Comparison of ENCODE assay signal across 21 cellular contexts in the genomic region with DNA sequence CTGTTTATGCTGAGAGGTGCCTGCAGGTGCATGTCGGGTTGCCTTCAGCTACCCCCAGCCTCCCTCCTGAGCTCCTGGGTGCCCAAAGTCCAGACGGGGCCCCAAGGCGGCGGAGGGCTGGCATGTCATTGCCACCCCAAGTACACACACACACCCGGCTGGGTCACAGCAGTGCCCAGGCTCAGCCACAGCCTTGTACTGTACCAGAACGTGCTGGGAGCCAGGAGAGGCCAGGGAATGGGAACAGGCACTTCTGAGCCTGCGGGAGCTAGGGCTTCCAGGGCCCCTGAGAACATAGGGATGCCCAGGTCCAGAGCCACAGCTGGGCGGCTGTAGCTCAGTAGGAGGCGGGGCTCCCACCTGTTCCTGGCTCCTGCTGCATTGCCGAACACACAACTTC. TPM values are rescaled to one million over a fixed set of nuclear protein-coding genes. Genes with fewer than 3 reads are reported as not detected.
"Had no signal": no experiment of that assay in that cellular context is flagged by ENCODE, and none has a peak within 500 bp of the region (broad histone marks: within the 10 kb centered on the region; RNA-seq: fewer than 3 reads in every experiment).

No MANE protein-coding gene starts in this region.

- H3K36me3 ChIP-seq: MG63 had no signal

- H3K4me3 ChIP-seq: MG63 had no signal

- H3K9ac ChIP-seq: SK-N-SH had no signal

- FAIRE-seq: RCC 7860 had no signal

- DNase-seq: IMR-90, Karpas-422, KG1, MG63, NCI-H1092, NCI-H1105 treated with DMSO at 0.1 percent for 48 hours, NCI-H1417 treated with DMSO at 0.1 percent for 48 hours, NCI-H1694, NCI-H187 treated with DMSO at 0.1 percent for 48 hours, NCI-H2029 treated with DMSO at 0.1 percent for 48 hours, NCI-H2227 treated with DMSO at 0.1 percent for 48 hours, NCI-H524, NCI-H526 treated with DMSO at 0.1 percent for 48 hours, NCI-H774, RPMI8226, SHP77, SK-N-SH, SW 1271 had no signal

- H3K4me2 ChIP-seq: SK-N-SH had no signal

- H3K27ac ChIP-seq: HL-60 had no signal

- H3K9me3 ChIP-seq: MG63, SK-N-SH had no signal

- H3K9me2 ChIP-seq: SK-N-SH had no signal

- H3K27me3 ChIP-seq: MG63 had no signal

RNA-seq across cellular contexts. Expression of gene MAB21L1, which starts 51.0 kb away (rescaled TPM):
- total RNA-seq: NCI-H460 had no signal
